In the genomic region with DNA sequence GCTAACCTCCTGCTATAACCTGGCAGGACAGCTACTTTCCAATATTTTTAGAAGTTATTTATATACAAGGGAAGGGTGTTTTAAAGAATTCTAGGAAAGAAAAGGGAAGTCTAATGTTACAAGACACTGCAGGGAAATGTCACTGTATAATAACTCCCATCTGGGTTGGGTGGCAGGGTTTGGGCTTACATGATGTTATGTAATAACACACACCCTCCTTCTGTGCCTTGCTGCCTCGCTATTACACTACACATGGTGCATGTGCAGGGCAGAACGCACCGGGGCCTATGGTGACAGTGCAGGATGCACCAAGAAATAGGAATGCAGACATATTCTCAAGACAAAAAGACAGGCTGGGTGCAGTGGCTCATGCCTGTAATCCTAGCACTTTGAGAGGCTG, we compare ENCODE assay signal across 1 cellular context.
TF ChIP-seq lines count a peak whose summit lies in the region.

No MANE protein-coding gene starts in this region.

TF ChIP-seq in IMR-90, 13 proteins besides CTCF, POLR2A, EP300 and RAD21:
- TF ChIP-seq, protein P1, sequence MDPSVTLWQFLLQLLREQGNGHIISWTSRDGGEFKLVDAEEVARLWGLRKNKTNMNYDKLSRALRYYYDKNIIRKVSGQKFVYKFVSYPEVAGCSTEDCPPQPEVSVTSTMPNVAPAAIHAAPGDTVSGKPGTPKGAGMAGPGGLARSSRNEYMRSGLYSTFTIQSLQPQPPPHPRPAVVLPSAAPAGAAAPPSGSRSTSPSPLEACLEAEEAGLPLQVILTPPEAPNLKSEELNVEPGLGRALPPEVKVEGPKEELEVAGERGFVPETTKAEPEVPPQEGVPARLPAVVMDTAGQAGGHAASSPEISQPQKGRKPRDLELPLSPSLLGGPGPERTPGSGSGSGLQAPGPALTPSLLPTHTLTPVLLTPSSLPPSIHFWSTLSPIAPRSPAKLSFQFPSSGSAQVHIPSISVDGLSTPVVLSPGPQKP (IDR thresholded peaks at IDR 0.05; ENCODE audit: borderline replicate concordance, low read depth, low read length), result no peak
- TF ChIP-seq NFE2L2 (IDR thresholded peaks at IDR 0.05; ENCODE audit: low read depth, low read length) (no peak), SMC3 (IDR thresholded peaks at IDR 0.05; ENCODE audit: low read depth, low read length) (no peak), FOS (IDR thresholded peaks at IDR 0.05; ENCODE audit: low read depth, low read length) (no peak), CHD1 (IDR thresholded peaks at IDR 0.05; ENCODE audit: low read depth, low read length) (no peak), BHLHE40 (IDR thresholded peaks at IDR 0.05; ENCODE audit: low read depth, low read length) (no peak)
